24 cellular contexts compared by ENCODE assay signal in the genomic region with DNA sequence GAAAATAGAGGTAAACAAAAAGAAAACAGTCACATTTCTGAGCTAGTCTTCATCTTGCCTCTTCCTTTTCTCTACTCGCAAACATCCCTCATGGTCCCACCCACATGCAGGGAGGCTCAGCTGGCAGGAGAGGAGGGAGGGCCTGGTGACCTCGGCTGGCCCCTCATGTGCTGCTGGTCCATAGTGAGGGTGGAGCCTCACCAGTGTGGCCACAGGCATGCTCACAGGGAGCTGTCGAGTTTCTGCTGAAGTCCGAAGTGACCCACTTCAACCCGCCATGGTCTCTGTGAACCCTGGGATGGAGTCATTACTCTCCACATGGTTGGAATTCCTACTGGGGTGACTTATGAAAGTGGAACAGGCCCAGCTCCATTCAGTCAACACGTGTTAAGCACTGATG.
DNase-seq lines count a peak whose midpoint lies in the region; ATAC-seq and TF ChIP-seq lines count a peak whose summit lies in the region.
"Had no signal": no experiment of that assay in that cellular context is flagged by ENCODE, and none has a peak within 500 bp of the region (broad histone marks: within the 10 kb centered on the region; RNA-seq: fewer than 3 reads in every experiment).

No MANE protein-coding gene starts in this region.

- CTCF ChIA-PET in activated CD8-positive, alpha-beta memory T cell treated with anti-CD3 and anti-CD28 coated beads, Interleukin-2, amount 10 ng/mL, durations not matched to agents 7 days and 5 days (lab: Charles Lee) = no interaction called here

- DNase-seq in Right ventricle myocardium superior = peak; percentile 64
- no peak for DNase-seq in cardiac septum (ENCODE audit: low spot score)
- DNase-seq in NCI-H2029 treated with DMSO at 0.1 percent for 48 hours (lab: John Stamatoyannopoulos, UW) = no peak
- DNase-seq in NCI-H187 (lab: John Stamatoyannopoulos, UW) = no peak
- DNase-seq in NCI-H146 treated with DMSO at 0.1 percent for 48 hours (lab: John Stamatoyannopoulos, UW; ENCODE audit: unreplicated experiment) = no peak
- DNase-seq in activated CD8-positive, alpha-beta memory T cell treated with anti-CD3 and anti-CD28 coated beads, Interleukin-2, amount 10 ng/mL, durations not matched to agents 7 days and 5 days = no peak
- DNase-seq: ACHN; activated CD4-positive, alpha-beta T cell treated with anti-CD3 and anti-CD28 coated beads, Interleukin-2, amount 50 U/mL, for 1 hour; activated gamma-delta T cell treated with Interleukin-2 at 50 U/mL for 16 hours; CD8-positive, alpha-beta T cell; DMS79 treated with DMSO at 0.1 percent for 48 hours; left lung; mucosa of descending colon; NCI-H1092; NCI-H774; PC-9; sigmoid colon; SJCRH30; stimulated activated CD4-positive, alpha-beta T cell treated with anti-CD3 and anti-CD28 coated beads, Interleukin-1b, Interleukin-23, amount 100 ng/mL, for 48 hours had no signal

- no peaks in the 10 kb centered on the region for H3K27me3 Mint-ChIP-seq in dendritic cell treated with granulocyte-macrophage colony-stimulating factor and Interleukin-4, amounts not matched to agents 40 ng/mL and 50 ng/mL, for 4 days
- H3K27me3 Mint-ChIP-seq in nephron (ENCODE audit: low read depth) = peaks cover 3% of the 10 kb centered on the region
- peaks cover 12% of the 10 kb centered on the region for H3K27me3 Mint-ChIP-seq in activated CD8-positive, alpha-beta memory T cell treated with anti-CD3 and anti-CD28 coated beads, Interleukin-2, amount 10 ng/mL, durations not matched to agents 7 days and 5 days
- H3K27me3 Mint-ChIP-seq: central memory CD8-positive, alpha-beta T cell; stimulated activated naive CD8-positive, alpha-beta T cell treated with anti-CD3 and anti-CD28 coated beads, Interleukin-15, Interleukin-2, amounts not matched to agents 100 ng/mL and 50 ng/mL, for 24 hours had no signal

- H3K4me3 Mint-ChIP-seq in dendritic cell treated with granulocyte-macrophage colony-stimulating factor and Interleukin-4, amounts not matched to agents 40 ng/mL and 50 ng/mL, for 4 days = no peak overlapping the region
- H3K4me3 Mint-ChIP-seq in nephron = no peak overlapping the region
- H3K4me3 Mint-ChIP-seq in activated CD8-positive, alpha-beta memory T cell treated with anti-CD3 and anti-CD28 coated beads, Interleukin-2, amount 10 ng/mL, durations not matched to agents 7 days and 5 days = no peak overlapping the region
- H3K4me3 Mint-ChIP-seq: CD8-positive, alpha-beta T cell; central memory CD8-positive, alpha-beta T cell; stimulated activated naive CD8-positive, alpha-beta T cell treated with anti-CD3 and anti-CD28 coated beads, Interleukin-15, Interleukin-2, amounts not matched to agents 100 ng/mL and 50 ng/mL, for 24 hours; T-helper 1 cell treated with Interleukin-12 subunit alpha and Interleukin-12 subunit beta and Interleukin-4 antibody, amounts not matched to agents 30 μg/mL and 1 μg/mL, for 36 hours had no signal

- ATAC-seq in Right ventricle myocardium superior (ENCODE audit: poor library complexity) = peak; percentile 10
- ATAC-seq in activated CD8-positive, alpha-beta memory T cell treated with anti-CD3 and anti-CD28 coated beads, Interleukin-2, amount 10 ng/mL, durations not matched to agents 7 days and 5 days = no peak
- ATAC-seq: CD8-positive, alpha-beta T cell; left lung; mucosa of descending colon had no signal

- intact Hi-C loops in Right ventricle myocardium superior (cut with DNase I) (loop anchor here (10.0 kb wide), 1 partner anchor 244 kb away; no protein-coding TSS in a partner anchor), cardiac septum (cut with DNase I) (no loop called here)
- intact Hi-C loops in dendritic cell treated with granulocyte-macrophage colony-stimulating factor and Interleukin-4, amounts not matched to agents 40 ng/mL and 50 ng/mL, for 4 days (cut with micrococcal nuclease) = no loop called here

- no peaks in the 10 kb centered on the region for H3K36me3 Mint-ChIP-seq in dendritic cell treated with granulocyte-macrophage colony-stimulating factor and Interleukin-4, amounts not matched to agents 40 ng/mL and 50 ng/mL, for 4 days (ENCODE audit: low read depth)
- no peaks in the 10 kb centered on the region for H3K36me3 Mint-ChIP-seq in nephron (ENCODE audit: low read depth)
- H3K36me3 Mint-ChIP-seq in activated CD8-positive, alpha-beta memory T cell treated with anti-CD3 and anti-CD28 coated beads, Interleukin-2, amount 10 ng/mL, durations not matched to agents 7 days and 5 days = no peaks in the 10 kb centered on the region
- H3K36me3 Mint-ChIP-seq: CD8-positive, alpha-beta T cell had no signal

- H3K27ac Mint-ChIP-seq in dendritic cell treated with granulocyte-macrophage colony-stimulating factor and Interleukin-4, amounts not matched to agents 40 ng/mL and 50 ng/mL, for 4 days = peak overlapping the region; percentile 90
- H3K27ac Mint-ChIP-seq in nephron = peak overlapping the region; percentile 27 to 79 (median 41)
- no peak overlapping the region for H3K27ac Mint-ChIP-seq in activated CD8-positive, alpha-beta memory T cell treated with anti-CD3 and anti-CD28 coated beads, Interleukin-2, amount 10 ng/mL, durations not matched to agents 7 days and 5 days
- H3K27ac Mint-ChIP-seq: CD8-positive, alpha-beta T cell; stimulated activated naive CD8-positive, alpha-beta T cell treated with anti-CD3 and anti-CD28 coated beads, Interleukin-15, Interleukin-2, amounts not matched to agents 100 ng/mL and 50 ng/mL, for 24 hours; T-helper 1 cell treated with Interleukin-12 subunit alpha and Interleukin-12 subunit beta and Interleukin-4 antibody, amounts not matched to agents 30 μg/mL and 1 μg/mL, for 36 hours had no signal

- peaks cover 93% of the 10 kb centered on the region for H3K4me1 Mint-ChIP-seq in dendritic cell treated with granulocyte-macrophage colony-stimulating factor and Interleukin-4, amounts not matched to agents 40 ng/mL and 50 ng/mL, for 4 days (ENCODE audit: low read depth)
- peaks cover 55% of the 10 kb centered on the region for H3K4me1 Mint-ChIP-seq in nephron
- peaks cover 3% of the 10 kb centered on the region for H3K4me1 Mint-ChIP-seq in activated CD8-positive, alpha-beta memory T cell treated with anti-CD3 and anti-CD28 coated beads, Interleukin-2, amount 10 ng/mL, durations not matched to agents 7 days and 5 days
- H3K4me1 Mint-ChIP-seq: central memory CD8-positive, alpha-beta T cell had no signal

- TF ChIP-seq CTCF in nephron (IDR thresholded peaks at IDR 0.05; ENCODE audit: unreplicated experiment in 3 of 3) = no peak

- H3K9me3 Mint-ChIP-seq in dendritic cell treated with granulocyte-macrophage colony-stimulating factor and Interleukin-4, amounts not matched to agents 40 ng/mL and 50 ng/mL, for 4 days = no peaks in the 10 kb centered on the region
- H3K9me3 Mint-ChIP-seq in nephron = no peaks in the 10 kb centered on the region
- H3K9me3 Mint-ChIP-seq in activated CD8-positive, alpha-beta memory T cell treated with anti-CD3 and anti-CD28 coated beads, Interleukin-2, amount 10 ng/mL, durations not matched to agents 7 days and 5 days (ENCODE audit: low read depth) = no peaks in the 10 kb centered on the region
- H3K9me3 Mint-ChIP-seq: CD8-positive, alpha-beta T cell; central memory CD8-positive, alpha-beta T cell; stimulated activated naive CD8-positive, alpha-beta T cell treated with anti-CD3 and anti-CD28 coated beads, Interleukin-15, Interleukin-2, amounts not matched to agents 100 ng/mL and 50 ng/mL, for 24 hours; T-helper 1 cell treated with Interleukin-12 subunit alpha and Interleukin-12 subunit beta and Interleukin-4 antibody, amounts not matched to agents 30 μg/mL and 1 μg/mL, for 36 hours had no signal
